In the genomic region with DNA sequence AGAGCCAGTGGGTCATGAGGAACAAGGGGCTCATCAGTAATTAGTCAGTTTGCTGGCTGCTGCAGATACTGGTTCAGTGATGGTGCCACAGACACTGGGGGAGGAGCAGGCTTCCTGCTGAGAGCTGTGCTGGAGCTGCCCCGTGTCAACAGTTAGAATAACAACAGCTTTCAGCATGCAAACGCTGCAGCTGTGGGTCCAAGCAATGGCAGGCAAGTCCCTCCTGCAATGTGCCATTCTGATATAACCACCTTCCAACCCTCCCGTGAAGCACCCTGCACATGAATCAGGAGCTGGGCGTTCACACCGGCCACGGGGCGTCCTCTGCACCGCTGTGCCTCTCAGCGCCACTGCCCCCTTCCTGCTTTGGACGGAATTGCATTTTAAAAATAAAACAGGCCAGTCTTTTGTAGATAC, we compare ENCODE assay signal across 8 cellular contexts.
DNase-seq lines count a peak whose midpoint lies in the region; ATAC-seq and TF ChIP-seq lines count a peak whose summit lies in the region.

No MANE protein-coding gene starts in this region.

- in situ Hi-C loops in ACHN (cut with HindIII; ENCODE audit: low pct_ligation_motif_present, low pct_unique_long_range_greater_than_20kb, low sequenced_read_pairs) (no loop called here), GM13976 (cut with MboI; ENCODE audit: low sequenced_read_pairs, unreplicated experiment) (no loop called here)

- peak; percentile 40 for TF ChIP-seq CTCF in GM13976 (IDR thresholded peaks at IDR 0.05; ENCODE audit: borderline replicate concordance, control extremely low read depth, extremely low read depth, insufficient read depth, missing control alignments)

- ATAC-seq in GM19452 (IDR thresholded peaks at IDR 0.05; ENCODE audit: unreplicated experiment) = no peak
- no peak for ATAC-seq in GM21528 (IDR thresholded peaks at IDR 0.05; ENCODE audit: low FRiP score, unreplicated experiment)

- DNase-seq in ACHN (peak; percentile 59), GM13976 (ENCODE audit: low spot score) (peak; percentile 68), RPMI8226 (peak; percentile 48), left kidney (ENCODE audit: low read depth, low spot score) (peak; percentile 70), NCI-H748 treated with DMSO at 0.1 percent for 48 hours (lab: John Stamatoyannopoulos, UW) (no peak), NCI-H128 (lab: John Stamatoyannopoulos, UW; ENCODE audit: unreplicated experiment) (no peak)

Comparison
In these comparisons a context has a peak if more than half of its experiments do, and no peak if none do; other contexts are left out.
1. DNase-seq: peak in ACHN (single experiment), GM13976 (single experiment), RPMI8226 (single experiment) and left kidney (single experiment); none in NCI-H748 treated with DMSO at 0.1 percent for 48 hours (single experiment) and NCI-H128 (single experiment).